Comparison of ENCODE assay signal across 13 cellular contexts in the genomic region with DNA sequence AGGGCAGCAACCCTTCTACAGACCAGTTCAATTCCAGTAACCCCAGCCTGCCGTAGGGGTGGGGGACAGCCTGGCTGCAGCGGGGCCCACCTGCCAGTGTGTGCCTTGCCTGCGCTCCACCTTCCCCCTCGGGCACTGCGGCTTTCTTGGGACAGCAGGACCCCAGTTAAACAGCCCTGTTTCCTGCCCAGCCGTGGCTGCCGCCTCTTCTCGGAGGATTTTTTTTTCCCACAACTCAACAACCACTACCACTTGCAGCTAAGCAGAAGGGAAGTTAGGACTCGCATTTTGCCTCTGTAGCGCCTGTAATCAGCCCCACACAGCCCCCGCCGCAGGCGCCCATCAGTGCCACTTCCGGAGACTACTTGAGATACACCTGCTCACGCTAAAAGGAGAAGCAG.
DNase-seq lines count a peak whose midpoint lies in the region; ATAC-seq and TF ChIP-seq lines count a peak whose summit lies in the region.
"Had no signal": no experiment of that assay in that cellular context is flagged by ENCODE, and none has a peak within 500 bp of the region (broad histone marks: within the 10 kb centered on the region; RNA-seq: fewer than 3 reads in every experiment).

No MANE protein-coding gene starts in this region.

- H3K9me3 ChIP-seq in right atrium auricular region (no peaks in the 10 kb centered on the region), MM.1S (replicated peaks; ENCODE audit: insufficient read depth, low read length) (no peaks in the 10 kb centered on the region), upper lobe of right lung (no peaks in the 10 kb centered on the region)
- H3K9me3 ChIP-seq: BE2C, upper lobe of left lung had no signal

- H3K36me3 Mint-ChIP-seq in activated naive CD4-positive, alpha-beta T cell treated with anti-CD3 and anti-CD28 coated beads, Interleukin-2, amount 50 U/mL, for 72 hours: no peaks in the 10 kb centered on the region
- no peaks in the 10 kb centered on the region for H3K36me3 Mint-ChIP-seq in stimulated activated naive CD8-positive, alpha-beta T cell treated with anti-CD3 and anti-CD28 coated beads, Interleukin-15, Interleukin-2, amounts not matched to agents 100 ng/mL and 50 ng/mL, for 24 hours (ENCODE audit: low read depth)

- no peaks in the 10 kb centered on the region for H3K27me3 Mint-ChIP-seq in stimulated activated naive CD8-positive, alpha-beta T cell treated with anti-CD3 and anti-CD28 coated beads, Interleukin-15, Interleukin-2, amounts not matched to agents 100 ng/mL and 50 ng/mL, for 24 hours

- H3K4me2 ChIP-seq in MM.1S (ENCODE audit: low read depth, low read length): no peak overlapping the region

- peaks cover 46% of the 10 kb centered on the region for H3K4me1 Mint-ChIP-seq in stimulated activated naive CD8-positive, alpha-beta T cell treated with anti-CD3 and anti-CD28 coated beads, Interleukin-15, Interleukin-2, amounts not matched to agents 100 ng/mL and 50 ng/mL, for 24 hours (ENCODE audit: low read depth)

- peaks cover 35% of the 10 kb centered on the region for H3K79me2 ChIP-seq in MM.1S (ENCODE audit: low read length)

- no peaks in the 10 kb centered on the region for H3K9me2 ChIP-seq in MM.1S (replicated peaks; ENCODE audit: insufficient read depth, low read length)

- no peaks in the 10 kb centered on the region for H3K36me3 ChIP-seq in right atrium auricular region
- H3K36me3 ChIP-seq in MM.1S (replicated peaks; ENCODE audit: insufficient read depth, low read length): no peaks in the 10 kb centered on the region
- H3K36me3 ChIP-seq in upper lobe of right lung: no peaks in the 10 kb centered on the region
- H3K36me3 ChIP-seq: BE2C, upper lobe of left lung had no signal

- TF ChIP-seq CTCF in right atrium auricular region (IDR thresholded peaks at IDR 0.05) (no peak), MM.1S (IDR thresholded peaks at IDR 0.05; ENCODE audit: low read length) (no peak), upper lobe of right lung (IDR thresholded peaks at IDR 0.05) (no peak)

- no peaks in the 10 kb centered on the region for H3K9me3 Mint-ChIP-seq in activated naive CD4-positive, alpha-beta T cell treated with anti-CD3 and anti-CD28 coated beads, Interleukin-2, amount 50 U/mL, for 72 hours
- no peaks in the 10 kb centered on the region for H3K9me3 Mint-ChIP-seq in stimulated activated naive CD8-positive, alpha-beta T cell treated with anti-CD3 and anti-CD28 coated beads, Interleukin-15, Interleukin-2, amounts not matched to agents 100 ng/mL and 50 ng/mL, for 24 hours

- DNase-seq in right atrium auricular region (ENCODE audit: low spot score) (no peak), left cardiac atrium (no peak), NCI-H774 (lab: John Stamatoyannopoulos, UW) (peak; percentile 3), MM.1S (no peak), upper lobe of right lung (no peak)
- peak in 1 of 2 donors; percentile 35 for DNase-seq in activated naive CD4-positive, alpha-beta T cell treated with anti-CD3 and anti-CD28 coated beads, Interleukin-2, amount 50 U/mL, for 72 hours (ENCODE audit: low spot score in 2 of 2)
- DNase-seq: BE2C; NK-92 treated with Interleukin-12 subunit alpha and Interleukin-12 subunit beta, amount 100 ng/mL, for 24 hours had no signal

- H3F3A ChIP-seq in MM.1S (ENCODE audit: insufficient read depth, low read length): no peaks in the 10 kb centered on the region

- no peak overlapping the region for H3K9ac ChIP-seq in MM.1S (ENCODE audit: low read length)

- no peaks in the 10 kb centered on the region for H4K20me1 ChIP-seq in MM.1S (ENCODE audit: insufficient read depth, low read length)

- H3K27ac ChIP-seq in right atrium auricular region (peak overlapping the region; percentile 82 to 90), MM.1S (ENCODE audit: low read length) (no peak overlapping the region), upper lobe of right lung (no peak overlapping the region)

- H3K4me3 ChIP-seq in right atrium auricular region: no peak overlapping the region
- H3K4me3 ChIP-seq in MM.1S (ENCODE audit: low read length): no peak overlapping the region
- H3K4me3 ChIP-seq in upper lobe of right lung: no peak overlapping the region
- H3K4me3 ChIP-seq: skin epidermis, upper lobe of left lung had no signal

- H3K27ac Mint-ChIP-seq in activated naive CD4-positive, alpha-beta T cell treated with anti-CD3 and anti-CD28 coated beads, Interleukin-2, amount 50 U/mL, for 72 hours: peak overlapping the region; percentile 65 to 94
- peak overlapping the region; percentile 70 for H3K27ac Mint-ChIP-seq in stimulated activated naive CD8-positive, alpha-beta T cell treated with anti-CD3 and anti-CD28 coated beads, Interleukin-15, Interleukin-2, amounts not matched to agents 100 ng/mL and 50 ng/mL, for 24 hours

- H3K27me3 ChIP-seq in right atrium auricular region (no peaks in the 10 kb centered on the region), MM.1S (replicated peaks; ENCODE audit: insufficient read depth, low read length) (no peaks in the 10 kb centered on the region), upper lobe of right lung (no peaks in the 10 kb centered on the region)
- H3K27me3 ChIP-seq: BE2C, upper lobe of left lung had no signal

- ATAC-seq in left cardiac atrium (no peak), HG02973 (IDR thresholded peaks at IDR 0.05; ENCODE audit: unreplicated experiment) (no peak), upper lobe of right lung (no peak)
- ATAC-seq in activated naive CD4-positive, alpha-beta T cell treated with anti-CD3 and anti-CD28 coated beads, Interleukin-2, amount 50 U/mL, for 72 hours: peak; percentile 37 to 46
- ATAC-seq: left colon had no signal

- H3K4me1 ChIP-seq in right atrium auricular region (peaks cover 5 to 79% of the 10 kb centered on the region in 2 donors), MM.1S (ENCODE audit: low read length) (peaks cover 6% of the 10 kb centered on the region; the same call in 1 of the 2 replicates), upper lobe of right lung (peaks cover 28% of the 10 kb centered on the region)

- intact Hi-C loops in left cardiac atrium (cut with DNase I): loop anchor here in 1 of 2 donors (10.0 kb wide), 1 partner anchor 73 kb away; a partner anchor contains a TSS
- intact Hi-C loops in upper lobe of right lung (cut with DNase I): no loop called here

- no peak overlapping the region for H2AFZ ChIP-seq in MM.1S (ENCODE audit: low read length)

- peak overlapping the region; percentile 63 for H3K4me3 Mint-ChIP-seq in stimulated activated naive CD8-positive, alpha-beta T cell treated with anti-CD3 and anti-CD28 coated beads, Interleukin-15, Interleukin-2, amounts not matched to agents 100 ng/mL and 50 ng/mL, for 24 hours

Comparison
In these comparisons a context has a peak if more than half of its experiments do, and no peak if none do; other contexts are left out.
1. H3K27ac ChIP-seq: peak in right atrium auricular region (2 of 2); none in MM.1S (single experiment) and upper lobe of right lung (single experiment).
2. ATAC-seq: peak in activated naive CD4-positive, alpha-beta T cell treated with anti-CD3 and anti-CD28 coated beads, Interleukin-2, amount 50 U/mL, for 72 hours (2 of 2); none in left cardiac atrium (0 of 2), HG02973 (single experiment) and upper lobe of right lung (single experiment).